11 cellular contexts compared by ENCODE assay signal in the genomic region with DNA sequence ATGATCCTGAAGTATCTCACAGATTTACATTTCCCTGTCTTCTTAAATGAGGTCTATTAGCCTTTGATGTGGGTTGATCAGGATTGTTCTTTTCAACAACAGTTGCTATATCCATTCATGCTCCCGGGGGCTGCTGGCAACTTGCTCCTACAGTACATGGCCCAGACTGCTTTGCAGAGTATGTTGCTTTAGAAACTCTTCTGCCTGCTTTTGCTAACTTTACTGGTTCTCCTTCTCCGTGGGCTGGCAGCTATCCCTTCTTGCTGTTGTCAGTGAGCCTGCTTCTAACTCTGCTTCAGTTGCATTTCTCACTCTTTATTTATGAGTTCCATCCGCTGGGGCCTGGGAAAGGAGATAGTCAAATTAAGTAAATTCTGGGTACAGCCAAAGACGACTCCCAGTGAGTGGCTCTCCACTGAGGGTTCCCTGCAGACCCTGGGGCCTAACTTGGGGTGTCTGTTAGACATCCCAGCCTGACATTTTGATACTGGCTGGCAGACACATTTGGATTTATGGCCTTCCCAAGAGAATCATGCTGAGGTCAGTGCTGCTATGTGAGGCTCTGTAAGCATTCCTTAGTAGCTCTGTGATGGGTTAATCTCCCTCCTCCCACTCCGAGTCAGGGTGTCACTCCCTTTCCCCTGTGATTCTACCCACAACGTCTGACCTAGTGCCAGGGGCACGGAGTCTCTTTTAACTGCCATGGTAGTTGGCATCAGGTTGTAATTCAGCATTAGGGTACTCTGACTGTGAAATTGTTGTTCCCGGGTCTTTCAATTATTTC.
DNase-seq lines count a peak whose midpoint lies in the region; ATAC-seq and TF ChIP-seq lines count a peak whose summit lies in the region.
"Had no signal": no experiment of that assay in that cellular context is flagged by ENCODE, and none has a peak within 500 bp of the region (broad histone marks: within the 10 kb centered on the region; RNA-seq: fewer than 3 reads in every experiment).

No MANE protein-coding gene starts in this region.

- H3K27me3 ChIP-seq in SJCRH30, result no peaks in the 10 kb centered on the region
- H3K27me3 ChIP-seq in osteoblast (ENCODE audit: insufficient read depth, low read length), result no peaks in the 10 kb centered on the region

- H3K27ac ChIP-seq in SJCRH30, result no peak overlapping the region
- peak overlapping the region; percentile 88 for H3K27ac ChIP-seq in osteoblast (ENCODE audit: low read depth, low read length)

- H3K36me3 ChIP-seq in SJCRH30, result no peaks in the 10 kb centered on the region
- no peaks in the 10 kb centered on the region for H3K36me3 ChIP-seq in osteoblast (ENCODE audit: insufficient read depth, low read length)
- H3K36me3 ChIP-seq in mucosa of descending colon (ENCODE audit: low read depth), result no peaks in the 10 kb centered on the region

- TF ChIP-seq CTCF in fibroblast of mammary gland (conservative IDR thresholded peaks at IDR 0.05; ENCODE audit: control insufficient read depth, insufficient read depth, low read depth, low read length) (no peak), osteoblast (IDR thresholded peaks at IDR 0.05; ENCODE audit: extremely low read depth, low read depth, low read length) (no peak), mucosa of descending colon (IDR thresholded peaks at IDR 0.05) (no peak)

- peak overlapping the region; percentile 50 for H3K4me2 ChIP-seq in osteoblast (ENCODE audit: insufficient read depth, low read length)

- H3K4me1 ChIP-seq in SJCRH30, result peaks cover 51% of the 10 kb centered on the region
- peaks cover 36% of the 10 kb centered on the region for H3K4me1 ChIP-seq in osteoblast (ENCODE audit: insufficient read depth, low read length)
- H3K4me1 ChIP-seq in mucosa of descending colon (ENCODE audit: low read depth), result peaks cover 22% of the 10 kb centered on the region

- peak overlapping the region; percentile 59 for H2AFZ ChIP-seq in osteoblast (ENCODE audit: low read length)

- H3K9me3 ChIP-seq in SJCRH30 (replicated peaks), result no peaks in the 10 kb centered on the region
- H3K9me3 ChIP-seq in osteoblast (ENCODE audit: low read depth, low read length), result no peaks in the 10 kb centered on the region
- H3K9me3 ChIP-seq in mucosa of descending colon, result no peaks in the 10 kb centered on the region

- no peak for ATAC-seq in GM21717 (IDR thresholded peaks at IDR 0.05; ENCODE audit: unreplicated experiment)
- ATAC-seq in mucosa of descending colon, result no peak
- no peak for ATAC-seq in GM21723 (IDR thresholded peaks at IDR 0.05; ENCODE audit: unreplicated experiment)
- ATAC-seq: effector memory CD8-positive, alpha-beta T cell had no signal

- intact Hi-C loops in mucosa of descending colon (cut with DNase I, micrococcal nuclease), result no loop called here

- peak; percentile 48 for DNase-seq in AG20443 (ENCODE audit: low spot score)
- DNase-seq in SJCRH30, result peak; percentile 32 to 34
- peak; percentile 89 for DNase-seq in fibroblast of mammary gland (ENCODE audit: low read depth)
- DNase-seq in osteoblast (ENCODE audit: insufficient read length, low spot score, missing footprints), result peak; percentile 66
- DNase-seq in DMS53 treated with DMSO at 0.1 percent for 48 hours (lab: John Stamatoyannopoulos, UW; ENCODE audit: unreplicated experiment), result no peak
- DNase-seq in mucosa of descending colon, result no peak
- DNase-seq: Calu3; effector memory CD8-positive, alpha-beta T cell; occipital lobe had no signal

- H4K20me1 ChIP-seq in osteoblast (ENCODE audit: insufficient read depth, low read length), result no peaks in the 10 kb centered on the region

- H3K4me3 ChIP-seq in SJCRH30 (no peak overlapping the region), fibroblast of mammary gland (ENCODE audit: control insufficient read depth, low read depth, low read length) (no peak overlapping the region), osteoblast (ENCODE audit: insufficient read depth, low read length) (peak overlapping the region; percentile 20), mucosa of descending colon (no peak overlapping the region)

- peaks cover 4% of the 10 kb centered on the region for H3K79me2 ChIP-seq in osteoblast (ENCODE audit: insufficient read depth, low read length)

Comparison
In these comparisons a context has a peak if more than half of its experiments do, and no peak if none do; other contexts are left out.
1. DNase-seq: peak in AG20443 (single experiment), SJCRH30 (2 of 2), fibroblast of mammary gland (single experiment) and osteoblast (single experiment); none in DMS53 treated with DMSO at 0.1 percent for 48 hours (single experiment) and mucosa of descending colon (0 of 3).